10 cellular contexts compared by ENCODE assay signal in the genomic region with DNA sequence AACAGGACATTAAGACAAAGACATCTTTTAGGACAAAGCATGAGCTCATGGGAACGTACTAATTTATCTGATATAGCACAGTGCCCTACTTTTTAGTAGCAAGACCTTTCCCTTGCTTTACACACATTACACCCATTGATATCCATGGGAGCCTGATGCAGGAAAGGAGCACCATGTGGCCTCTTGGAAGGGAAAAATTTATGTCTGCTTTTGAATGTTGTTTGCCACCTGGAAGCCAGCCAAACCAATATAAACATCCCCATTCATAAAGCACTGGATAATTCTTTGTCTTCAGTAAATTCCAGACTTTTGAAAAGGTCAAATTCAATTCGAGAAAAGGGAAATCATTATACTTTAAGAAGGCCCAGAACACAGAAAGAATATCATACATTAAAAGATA.
DNase-seq lines count a peak whose midpoint lies in the region; ATAC-seq lines count a peak whose summit lies in the region.
"Had no signal": no experiment of that assay in that cellular context is flagged by ENCODE, and none has a peak within 500 bp of the region (broad histone marks: within the 10 kb centered on the region; RNA-seq: fewer than 3 reads in every experiment).

No MANE protein-coding gene starts in this region.

- H3K27ac Mint-ChIP-seq in activated CD4-positive, alpha-beta T cell treated with anti-CD3 and anti-CD28 coated beads for 36 hours, result no peak overlapping the region
- H3K27ac Mint-ChIP-seq: activated CD8-positive, alpha-beta memory T cell treated with anti-CD3 and anti-CD28 coated beads, Interleukin-2, amount 10 ng/mL, durations not matched to agents 7 days and 5 days had no signal

- H3K27me3 Mint-ChIP-seq in activated CD4-positive, alpha-beta T cell treated with anti-CD3 and anti-CD28 coated beads for 36 hours, result no peaks in the 10 kb centered on the region
- H3K27me3 Mint-ChIP-seq: central memory CD8-positive, alpha-beta T cell had no signal

- H3K9me3 ChIP-seq in SJSA1 (replicated peaks), result no peaks in the 10 kb centered on the region

- no peak overlapping the region for H3K4me3 Mint-ChIP-seq in activated CD4-positive, alpha-beta T cell treated with anti-CD3 and anti-CD28 coated beads for 36 hours
- H3K4me3 Mint-ChIP-seq: activated CD8-positive, alpha-beta memory T cell treated with anti-CD3 and anti-CD28 coated beads, Interleukin-2, amount 10 ng/mL, durations not matched to agents 7 days and 5 days; central memory CD8-positive, alpha-beta T cell had no signal

- DNase-seq in DMS 273 (lab: John Stamatoyannopoulos, UW; ENCODE audit: unreplicated experiment) (peak; percentile 49), NCI-H1105 treated with DMSO at 0.1 percent for 48 hours (lab: John Stamatoyannopoulos, UW) (peak; percentile 84), SJSA1 (ENCODE audit: low read depth in 1 of 2, low spot score in 2 of 2) (peak; percentile 62 to 76), iris pigment epithelial cell (ENCODE audit: low read depth) (peak; percentile 80), C1 segment of cervical spinal cord (lab: John Stamatoyannopoulos, UW) (no peak)
- no peak for DNase-seq in activated CD4-positive, alpha-beta T cell treated with anti-CD3 and anti-CD28 coated beads for 36 hours
- DNase-seq: activated CD8-positive, alpha-beta memory T cell treated with anti-CD3 and anti-CD28 coated beads, Interleukin-2, amount 10 ng/mL, durations not matched to agents 7 days and 5 days had no signal

- H3K27me3 ChIP-seq in SJSA1 (replicated peaks), result no peaks in the 10 kb centered on the region

- peak overlapping the region; percentile 52 for H3K27ac ChIP-seq in SJSA1

- CTCF ChIA-PET in activated CD4-positive, alpha-beta T cell treated with anti-CD3 and anti-CD28 coated beads for 36 hours (lab: Charles Lee), result interaction anchor here (0.6 to 1.0 kb wide), 2 partner anchors 13 to 1124 kb away, joined by 3 to 4 read pairs; no protein-coding TSS in a partner anchor

- no peaks in the 10 kb centered on the region for H3K4me1 Mint-ChIP-seq in activated CD4-positive, alpha-beta T cell treated with anti-CD3 and anti-CD28 coated beads for 36 hours
- H3K4me1 Mint-ChIP-seq: activated CD8-positive, alpha-beta memory T cell treated with anti-CD3 and anti-CD28 coated beads, Interleukin-2, amount 10 ng/mL, durations not matched to agents 7 days and 5 days; central memory CD8-positive, alpha-beta T cell had no signal

- peaks cover 48% of the 10 kb centered on the region for H3K4me1 ChIP-seq in SJSA1 (replicated peaks)

- H3K36me3 ChIP-seq in SJSA1, result no peaks in the 10 kb centered on the region

- ATAC-seq in activated CD4-positive, alpha-beta T cell treated with anti-CD3 and anti-CD28 coated beads for 36 hours, result no peak
- ATAC-seq in HG03039 (IDR thresholded peaks at IDR 0.05; ENCODE audit: unreplicated experiment), result no peak
- ATAC-seq in GM21529 (IDR thresholded peaks at IDR 0.05; ENCODE audit: unreplicated experiment), result no peak
- ATAC-seq: activated CD8-positive, alpha-beta memory T cell treated with anti-CD3 and anti-CD28 coated beads, Interleukin-2, amount 10 ng/mL, durations not matched to agents 7 days and 5 days had no signal

- H3K4me3 ChIP-seq in SJSA1, result no peak overlapping the region

- no peaks in the 10 kb centered on the region for H3K9me3 Mint-ChIP-seq in activated CD4-positive, alpha-beta T cell treated with anti-CD3 and anti-CD28 coated beads for 36 hours (ENCODE audit: low read depth)
- H3K9me3 Mint-ChIP-seq: central memory CD8-positive, alpha-beta T cell had no signal

- intact Hi-C loops in activated CD4-positive, alpha-beta T cell treated with anti-CD3 and anti-CD28 coated beads for 36 hours (cut with DNase I, micrococcal nuclease), result no loop called here

- POLR2A ChIA-PET in activated CD4-positive, alpha-beta T cell treated with anti-CD3 and anti-CD28 coated beads for 36 hours (lab: Charles Lee), result no interaction called here

- H3K36me3 Mint-ChIP-seq in activated CD4-positive, alpha-beta T cell treated with anti-CD3 and anti-CD28 coated beads for 36 hours (ENCODE audit: low read depth), result no peaks in the 10 kb centered on the region
- H3K36me3 Mint-ChIP-seq: activated CD8-positive, alpha-beta memory T cell treated with anti-CD3 and anti-CD28 coated beads, Interleukin-2, amount 10 ng/mL, durations not matched to agents 7 days and 5 days had no signal

Comparison
In these comparisons a context has a peak if more than half of its experiments do, and no peak if none do; other contexts are left out.
1. DNase-seq: peak in DMS 273 (single experiment), NCI-H1105 treated with DMSO at 0.1 percent for 48 hours (single experiment), SJSA1 (2 of 2) and iris pigment epithelial cell (single experiment); none in C1 segment of cervical spinal cord (0 of 14) and activated CD4-positive, alpha-beta T cell treated with anti-CD3 and anti-CD28 coated beads for 36 hours (single experiment).